ENCODE assay signal across 8 cellular contexts in genomic region chr1:23168462-23169218, GRCh38. TPM values are rescaled to one million over a fixed set of nuclear protein-coding genes. Genes with fewer than 3 reads are reported as not detected.
DNase-seq lines count a peak whose midpoint lies in the region; ATAC-seq and TF ChIP-seq lines count a peak whose summit lies in the region.

LUZP1 (minus strand) TSS chr1:23168856.

- intact Hi-C loops in breast epithelium (cut with DNase I; ENCODE audit: low total_unique reads): no loop called here

- H3K4me1 ChIP-seq in breast epithelium (peaks cover 0 to 2% of the 10 kb centered on the region in 2 donors), skeletal muscle tissue (ENCODE audit: control insufficient read depth in 3 of 3, insufficient read depth in 3 of 3, low read length in 3 of 3) (peaks cover 10 to 14% (median 14%) of the 10 kb centered on the region in 3 donors)

- peak within 1 kb of the TSS; percentile 90 for H3K4me3 ChIP-seq in WI38 (ENCODE audit: low read depth, low read length)
- H3K4me3 ChIP-seq in breast epithelium: peak within 1 kb of the TSS; percentile 65 to 89 (median 88)
- peak within 1 kb of the TSS; percentile 89 for H3K4me3 ChIP-seq in iPS-18c (ENCODE audit: insufficient read depth, low read depth, low read length)
- H3K4me3 ChIP-seq in skeletal muscle tissue (ENCODE audit: low read length in 3 of 3): peak within 1 kb of the TSS; percentile 78 to 90 (median 83)

- TF ChIP-seq POLR2A in breast epithelium (IDR thresholded peaks at IDR 0.05): peak; percentile 81

- H3K27ac ChIP-seq in breast epithelium: peak within 1 kb of the TSS; percentile 91 to 95
- peak within 1 kb of the TSS; percentile 85 for H3K27ac ChIP-seq in skeletal muscle tissue (ENCODE audit: low read depth, low read length)

- H3K9me3 ChIP-seq in breast epithelium (no peaks in the 10 kb centered on the region), iPS-18c (ENCODE audit: control insufficient read depth, insufficient read depth, low read length) (peaks cover 2% of the 10 kb centered on the region), skeletal muscle tissue (ENCODE audit: control insufficient read depth in 3 of 3, low read length in 3 of 3) (no peaks in the 10 kb centered on the region)

- TF ChIP-seq CTCF in WI38 (IDR thresholded peaks at IDR 0.05; ENCODE audit: low read depth, low read length) (no peak), breast epithelium (IDR thresholded peaks at IDR 0.05) (no peak)

- H3K9ac ChIP-seq in skeletal muscle tissue (ENCODE audit: low read depth in 1 of 3, low read length in 3 of 3): peak within 1 kb of the TSS; percentile 76 to 78 (median 76)

- DNase-seq in GM04504 (ENCODE audit: low read depth) (peak; percentile 78), NCI-H2171 (lab: John Stamatoyannopoulos, UW) (peak; percentile 70), breast epithelium (ENCODE audit: low spot score in 2 of 2) (peak; percentile 84 to 92)

- H3K36me3 ChIP-seq in breast epithelium: no peaks in the 10 kb centered on the region
- no peaks in the 10 kb centered on the region for H3K36me3 ChIP-seq in skeletal muscle tissue (ENCODE audit: control insufficient read depth in 3 of 3, insufficient read depth in 3 of 3, low read length in 3 of 3)

- H3K27me3 ChIP-seq in breast epithelium (no peaks in the 10 kb centered on the region), skeletal muscle tissue (ENCODE audit: control insufficient read depth in 3 of 3, insufficient read depth in 3 of 3, low read length in 3 of 3) (no peaks in the 10 kb centered on the region)

- ATAC-seq in HG02763 (IDR thresholded peaks at IDR 0.05; ENCODE audit: unreplicated experiment) (peak; percentile 63), GM18858 (IDR thresholded peaks at IDR 0.05; ENCODE audit: unreplicated experiment) (no peak)

RNA-seq across cellular contexts. Expression of gene LUZP1, which starts in this region (rescaled TPM):
- total RNA-seq in breast epithelium: 10 to 100 TPM; 21.0 to 26.6 (median 24.6) TPM
- 9.9 TPM for total RNA-seq in skeletal muscle tissue
